In genomic region chrX:109966246-109966645, GRCh38 we compare ENCODE assay signal across 3 cellular contexts.
TF ChIP-seq lines count a peak whose summit lies in the region.

No MANE protein-coding gene starts in this region.

TF ChIP-seq in liver, 16 proteins besides CTCF, POLR2A, EP300 and RAD21:
- TF ChIP-seq REST (IDR thresholded peaks at IDR 0.05) (no peak), JUND (IDR thresholded peaks at IDR 0.05) (peak; percentile 92 to 94), SP1 (IDR thresholded peaks at IDR 0.05) (peak; percentile 77), FOXA2 (IDR thresholded peaks at IDR 0.05) (peak; percentile 49), HNF4A (conservative IDR thresholded peaks at IDR 0.05) (peak; percentile 88 to 90), RXRA (IDR thresholded peaks at IDR 0.05) (peak; percentile 73 to 94), ATF3 (IDR thresholded peaks at IDR 0.05) (peak; percentile 92), NR2F2 (IDR thresholded peaks at IDR 0.05) (no peak), GABPA (IDR thresholded peaks at IDR 0.05 in 1 of 2, conservative IDR thresholded peaks at IDR 0.05 in 1 of 2) (peak in 1 of 2 donors; percentile 31), YY1 (IDR thresholded peaks at IDR 0.05) (peak; percentile 60), TAF1 (conservative IDR thresholded peaks at IDR 0.05) (no peak), EGR1 (IDR thresholded peaks at IDR 0.05; ENCODE audit: low read depth in 2 of 2) (peak in 1 of 2 donors; percentile 67), FOXA1 (IDR thresholded peaks at IDR 0.05) (peak; percentile 30), MAX (IDR thresholded peaks at IDR 0.05) (peak; percentile 91), HNF4G (IDR thresholded peaks at IDR 0.05) (peak; percentile 55)
- TF ChIP-seq, protein P1, sequence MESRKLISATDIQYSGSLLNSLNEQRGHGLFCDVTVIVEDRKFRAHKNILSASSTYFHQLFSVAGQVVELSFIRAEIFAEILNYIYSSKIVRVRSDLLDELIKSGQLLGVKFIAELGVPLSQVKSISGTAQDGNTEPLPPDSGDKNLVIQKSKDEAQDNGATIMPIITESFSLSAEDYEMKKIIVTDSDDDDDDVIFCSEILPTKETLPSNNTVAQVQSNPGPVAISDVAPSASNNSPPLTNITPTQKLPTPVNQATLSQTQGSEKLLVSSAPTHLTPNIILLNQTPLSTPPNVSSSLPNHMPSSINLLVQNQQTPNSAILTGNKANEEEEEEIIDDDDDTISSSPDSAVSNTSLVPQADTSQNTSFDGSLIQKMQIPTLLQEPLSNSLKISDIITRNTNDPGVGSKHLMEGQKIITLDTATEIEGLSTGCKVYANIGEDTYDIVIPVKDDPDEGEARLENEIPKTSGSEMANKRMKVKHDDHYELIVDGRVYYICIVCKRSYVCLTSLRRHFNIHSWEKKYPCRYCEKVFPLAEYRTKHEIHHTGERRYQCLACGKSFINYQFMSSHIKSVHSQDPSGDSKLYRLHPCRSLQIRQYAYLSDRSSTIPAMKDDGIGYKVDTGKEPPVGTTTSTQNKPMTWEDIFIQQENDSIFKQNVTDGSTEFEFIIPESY (IDR thresholded peaks at IDR 0.05): peak; percentile 75

TF ChIP-seq in HepG2, 621 proteins besides CTCF, POLR2A, EP300 and RAD21:
- TF ChIP-seq ZNF678 (CRISPR knock-in tag; IDR thresholded peaks at IDR 0.05): no peak

TF ChIP-seq in K562, 482 proteins besides CTCF, POLR2A, EP300 and RAD21:
- TF ChIP-seq CEBPB (tag; IDR thresholded peaks at IDR 0.05) (peak; percentile 33; the same call in 1 of the 2 replicates), ZNF668 (CRISPR knock-in tag; IDR thresholded peaks at IDR 0.05) (no peak), RERE (CRISPR knock-in tag; IDR thresholded peaks at IDR 0.05; ENCODE audit: borderline replicate concordance) (no peak)
